Comparison of ENCODE assay signal across 36 cellular contexts in genomic region chrX:50183891-50184290, GRCh38. TPM values are rescaled to one million over a fixed set of nuclear protein-coding genes. Genes with fewer than 3 reads are reported as not detected.
"Had no signal": no experiment of that assay in that cellular context is flagged by ENCODE, and none has a peak within 500 bp of the region (broad histone marks: within the 10 kb centered on the region; RNA-seq: fewer than 3 reads in every experiment).

No MANE protein-coding gene starts in this region.

- H3K27ac Mint-ChIP-seq: activated B cell treated with CpG ODN at 0.5 μM for 24 hours; activated CD8-positive, alpha-beta T cell treated with anti-CD3 and anti-CD28 coated beads for 36 hours; activated naive CD8-positive, alpha-beta T cell; activated T-helper 17 cell treated with anti-CD3 and anti-CD28 coated beads, Interleukin-2, amount 50 U/mL, for 72 hours; dendritic cell treated with granulocyte-macrophage colony-stimulating factor and Interleukin-4, amounts not matched to agents 40 ng/mL and 50 ng/mL, for 4 days had no signal

- H3K4me1 ChIP-seq: gastroesophageal sphincter had no signal

- H3K27me3 Mint-ChIP-seq: activated B cell treated with CpG ODN at 0.5 μM for 24 hours; activated naive CD8-positive, alpha-beta T cell; activated T-helper 17 cell treated with anti-CD3 and anti-CD28 coated beads, Interleukin-2, amount 50 U/mL, for 72 hours; central memory CD8-positive, alpha-beta T cell; dendritic cell treated with granulocyte-macrophage colony-stimulating factor and Interleukin-4, amounts not matched to agents 40 ng/mL and 50 ng/mL, for 4 days had no signal

- H3K4me1 Mint-ChIP-seq: activated T-helper 17 cell treated with anti-CD3 and anti-CD28 coated beads, Interleukin-2, amount 50 U/mL, for 72 hours; central memory CD8-positive, alpha-beta T cell had no signal

- H3K9me3 Mint-ChIP-seq: activated B cell treated with CpG ODN at 0.5 μM for 24 hours; activated CD8-positive, alpha-beta T cell treated with anti-CD3 and anti-CD28 coated beads for 36 hours; activated T-cell treated with anti-CD3 and anti-CD28 coated beads, Interleukin-2, amount 50 U/mL, for 4 hours; activated T-helper 17 cell treated with anti-CD3 and anti-CD28 coated beads, Interleukin-2, amount 50 U/mL, for 72 hours; central memory CD8-positive, alpha-beta T cell; dendritic cell treated with granulocyte-macrophage colony-stimulating factor and Interleukin-4, amounts not matched to agents 40 ng/mL and 50 ng/mL, for 4 days had no signal

- H3K4me3 Mint-ChIP-seq: activated B cell treated with CpG ODN at 0.5 μM for 24 hours; activated CD8-positive, alpha-beta T cell treated with anti-CD3 and anti-CD28 coated beads for 36 hours; activated naive CD8-positive, alpha-beta T cell; activated T-cell treated with anti-CD3 and anti-CD28 coated beads, Interleukin-2, amount 50 U/mL, for 4 hours; activated T-helper 17 cell treated with anti-CD3 and anti-CD28 coated beads, Interleukin-2, amount 50 U/mL, for 72 hours; central memory CD8-positive, alpha-beta T cell; dendritic cell treated with granulocyte-macrophage colony-stimulating factor and Interleukin-4, amounts not matched to agents 40 ng/mL and 50 ng/mL, for 4 days had no signal

- H3K36me3 ChIP-seq: brain microvascular endothelial cell, esophagus squamous epithelium, gastroesophageal sphincter, WERI-Rb-1 had no signal

- H3K4me3 ChIP-seq: coronary artery, dorsolateral prefrontal cortex, esophagus squamous epithelium, gastroesophageal sphincter had no signal

- H3K27ac ChIP-seq: brain microvascular endothelial cell, coronary artery, dorsolateral prefrontal cortex, esophagus squamous epithelium, gastroesophageal sphincter, WERI-Rb-1 had no signal

- H3K9me3 ChIP-seq: esophagus squamous epithelium, gastroesophageal sphincter had no signal

- H3K36me3 Mint-ChIP-seq: activated naive CD8-positive, alpha-beta T cell had no signal

- DNase-seq: activated B cell treated with CpG ODN at 0.5 μM for 24 hours; activated CD4-positive, alpha-beta T cell treated with anti-CD3 and anti-CD28 coated beads for 48 hours; activated CD4-positive, alpha-beta T cell treated with anti-CD3 and anti-CD28 coated beads, Interleukin-2, amount 50 U/mL, for 1 hour; activated CD4-positive, alpha-beta T cell treated with anti-CD3 and anti-CD28 coated beads, Interleukin-2, amount 50 U/mL, for 48 hours; activated CD8-positive, alpha-beta memory T cell treated with anti-CD3 and anti-CD28 coated beads for 24 hours; activated CD8-positive, alpha-beta T cell treated with anti-CD3 and anti-CD28 coated beads for 36 hours; activated effector memory CD4-positive, alpha-beta T cell treated with Interleukin-2 at 50 U/mL for 16 hours; activated gamma-delta T cell treated with Interleukin-2 at 50 U/mL for 16 hours; activated naive CD4-positive, alpha-beta T cell treated with anti-CD3 and anti-CD28 coated beads, Interleukin-2, amount 50 U/mL, for 16 hours; activated naive CD4-positive, alpha-beta T cell treated with Interleukin-2 at 50 U/mL for 16 hours; activated T-cell treated with anti-CD3 and anti-CD28 coated beads, Interleukin-2, amount 50 U/mL, for 4 hours; amniotic stem cell; anterior cingulate cortex; brain microvascular endothelial cell; dorsolateral prefrontal cortex; effector memory CD4-positive, alpha-beta T cell; esophagus squamous epithelium; foreskin melanocyte; head of caudate nucleus; T-helper 2 cell; WERI-Rb-1 had no signal

- H3K27me3 ChIP-seq: brain microvascular endothelial cell, esophagus squamous epithelium, gastroesophageal sphincter had no signal

RNA-seq across cellular contexts. Expression of gene AKAP4, which starts 16.9 kb away (rescaled TPM):
- total RNA-seq: activated B cell treated with CpG ODN at 0.5 μM for 24 hours; activated CD8-positive, alpha-beta T cell treated with anti-CD3 and anti-CD28 coated beads for 36 hours; activated T-cell treated with anti-CD3 and anti-CD28 coated beads, Interleukin-2, amount 50 U/mL, for 4 hours; activated T-helper 17 cell treated with anti-CD3 and anti-CD28 coated beads, Interleukin-2, amount 50 U/mL, for 72 hours; astrocyte; bronchial epithelial cell; cardiac septum; cerebellum; dorsolateral prefrontal cortex; esophagus squamous epithelium; fibroblast of lung; fibroblast of villous mesenchyme; gastroesophageal sphincter; T-helper 1 cell treated with Interleukin-12 subunit alpha and Interleukin-12 subunit beta and Interleukin-4 antibody, amounts not matched to agents 30 ng/mL and 1 ng/mL, for 36 hours had no signal
- polyA plus RNA-seq: adipose tissue, esophagus, fibroblast of lung had no signal
